In the genomic region with DNA sequence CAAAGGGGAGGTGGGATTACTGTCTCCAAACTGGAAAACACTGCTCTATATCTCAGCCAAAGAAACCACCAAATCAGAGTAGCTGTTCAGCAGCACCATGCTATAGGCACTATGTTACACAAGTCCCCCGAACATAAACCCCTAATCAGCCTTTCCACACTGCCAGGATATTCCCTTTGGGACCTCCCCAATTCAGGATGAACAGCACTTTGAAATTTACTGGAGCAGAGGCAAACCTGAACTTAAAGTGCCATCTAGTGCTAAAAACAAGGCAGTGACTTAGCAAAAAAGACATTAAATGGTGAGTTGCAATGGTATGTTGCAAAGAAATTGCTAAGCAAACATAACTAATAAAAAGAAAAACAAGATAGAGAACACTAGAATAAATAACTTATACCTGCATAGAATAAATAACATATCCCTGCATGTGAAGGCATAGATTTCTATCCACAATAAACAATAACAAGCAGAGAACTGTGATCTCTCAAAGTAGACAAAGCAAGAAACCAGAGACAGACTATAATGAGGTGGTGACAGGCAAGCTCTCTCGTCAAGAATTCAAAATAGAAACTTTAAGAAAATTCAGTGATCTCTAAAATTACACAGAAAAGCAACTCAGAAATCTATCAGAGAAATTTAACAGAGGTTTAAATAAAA, we compare ENCODE assay signal across 8 cellular contexts.
A peak's percentile ranks its signal among the peaks of the same experiment; 100 is the strongest.
DNase-seq lines count a peak whose midpoint lies in the region; ATAC-seq and TF ChIP-seq lines count a peak whose summit lies in the region.

No MANE protein-coding gene starts in this region.

- DNase-seq in NCI-H1092 (lab: John Stamatoyannopoulos, UW) (peak; percentile 52), WERI-Rb-1 (peak; percentile 37), OCI-M2 (lab: John Stamatoyannopoulos, UW; ENCODE audit: unreplicated experiment) (no peak), HEK293T (ENCODE audit: extremely low spot score) (no peak)

- peak; percentile 79 to 81 for TF ChIP-seq RAD21 in liver (IDR thresholded peaks at IDR 0.05)

- no peak overlapping the region for H3K9ac ChIP-seq in liver (ENCODE audit: low read depth in 1 of 2, low read length in 2 of 2)

- H3K36me3 ChIP-seq in WERI-Rb-1 = no peaks in the 10 kb centered on the region
- H3K36me3 ChIP-seq in liver (ENCODE audit: control insufficient read depth in 4 of 4, insufficient read depth in 3 of 4, low read depth in 1 of 4, low read length in 3 of 4) = no peaks in the 10 kb centered on the region

- H3K27ac ChIP-seq in WERI-Rb-1 = no peak overlapping the region
- no peak overlapping the region for H3K27ac ChIP-seq in liver (ENCODE audit: low read depth in 1 of 2, low read length in 2 of 2)

- H3K9me3 ChIP-seq in WERI-Rb-1 (ENCODE audit: severe bottlenecking) = no peaks in the 10 kb centered on the region
- no peaks in the 10 kb centered on the region for H3K9me3 ChIP-seq in liver (ENCODE audit: control insufficient read depth in 4 of 4, low read length in 3 of 4)

- no peaks in the 10 kb centered on the region for H3K4me1 ChIP-seq in liver (ENCODE audit: control insufficient read depth in 4 of 4, insufficient read depth in 4 of 4, low read length in 3 of 4)

- WGBS in liver = 48% methylated on average over 2 of the region's 2 CpGs

- no peak for ATAC-seq in HG02938 (IDR thresholded peaks at IDR 0.05; ENCODE audit: unreplicated experiment)
- ATAC-seq in HG02763 (IDR thresholded peaks at IDR 0.05; ENCODE audit: unreplicated experiment) = no peak

- POLR2A ChIA-PET in HEK293T (lab: Yijun Ruan, JAX) = no interaction called here

- CTCF ChIA-PET in HEK293T (lab: Yijun Ruan, JAX) = interaction anchor here (0.7 kb wide), 1 partner anchor 1917 kb away, joined by 3 read pairs; no protein-coding TSS in a partner anchor

- H3K4me3 ChIP-seq in WERI-Rb-1 (ENCODE audit: low read depth, low read length) = no peak overlapping the region
- H3K4me3 ChIP-seq in liver (ENCODE audit: low read depth in 1 of 3, low read length in 3 of 3) = no peak overlapping the region

- TF ChIP-seq CTCF in GM12874 (IDR thresholded peaks at IDR 0.05; ENCODE audit: insufficient read depth, low read depth, low read length) = peak; percentile 48; the same call in 1 of the 2 replicates
- peak; percentile 57 for TF ChIP-seq CTCF in WERI-Rb-1 (IDR thresholded peaks at IDR 0.05; ENCODE audit: low read depth, low read length)
- peak; percentile 51 for TF ChIP-seq CTCF in liver (IDR thresholded peaks at IDR 0.05; ENCODE audit: low read depth, low read length, missing input control)

- H3K27me3 ChIP-seq in WERI-Rb-1 (ENCODE audit: insufficient read depth, low read depth, severe bottlenecking) (no peaks in the 10 kb centered on the region), liver (ENCODE audit: control insufficient read depth in 4 of 4, insufficient read depth in 4 of 4, low read length in 3 of 4) (no peaks in the 10 kb centered on the region)

TF ChIP-seq in liver, 16 proteins besides CTCF, POLR2A, EP300 and RAD21 (continues in another document):
- TF ChIP-seq FOXA2 (IDR thresholded peaks at IDR 0.05) = no peak
- no peak for TF ChIP-seq NR2F2 (IDR thresholded peaks at IDR 0.05)
- no peak for TF ChIP-seq EGR1 (IDR thresholded peaks at IDR 0.05; ENCODE audit: low read depth in 2 of 2)
- TF ChIP-seq SP1 (IDR thresholded peaks at IDR 0.05) = no peak
- no peak for TF ChIP-seq RXRA (IDR thresholded peaks at IDR 0.05)
- no peak for TF ChIP-seq REST (IDR thresholded peaks at IDR 0.05)
- no peak for TF ChIP-seq TAF1 (conservative IDR thresholded peaks at IDR 0.05)
- TF ChIP-seq GABPA (IDR thresholded peaks at IDR 0.05 in 1 of 2, conservative IDR thresholded peaks at IDR 0.05 in 1 of 2) = no peak
- TF ChIP-seq HNF4G (IDR thresholded peaks at IDR 0.05) = no peak
- TF ChIP-seq, protein P1, sequence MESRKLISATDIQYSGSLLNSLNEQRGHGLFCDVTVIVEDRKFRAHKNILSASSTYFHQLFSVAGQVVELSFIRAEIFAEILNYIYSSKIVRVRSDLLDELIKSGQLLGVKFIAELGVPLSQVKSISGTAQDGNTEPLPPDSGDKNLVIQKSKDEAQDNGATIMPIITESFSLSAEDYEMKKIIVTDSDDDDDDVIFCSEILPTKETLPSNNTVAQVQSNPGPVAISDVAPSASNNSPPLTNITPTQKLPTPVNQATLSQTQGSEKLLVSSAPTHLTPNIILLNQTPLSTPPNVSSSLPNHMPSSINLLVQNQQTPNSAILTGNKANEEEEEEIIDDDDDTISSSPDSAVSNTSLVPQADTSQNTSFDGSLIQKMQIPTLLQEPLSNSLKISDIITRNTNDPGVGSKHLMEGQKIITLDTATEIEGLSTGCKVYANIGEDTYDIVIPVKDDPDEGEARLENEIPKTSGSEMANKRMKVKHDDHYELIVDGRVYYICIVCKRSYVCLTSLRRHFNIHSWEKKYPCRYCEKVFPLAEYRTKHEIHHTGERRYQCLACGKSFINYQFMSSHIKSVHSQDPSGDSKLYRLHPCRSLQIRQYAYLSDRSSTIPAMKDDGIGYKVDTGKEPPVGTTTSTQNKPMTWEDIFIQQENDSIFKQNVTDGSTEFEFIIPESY (IDR thresholded peaks at IDR 0.05) = no peak

TF ChIP-seq in HEK293T, 16 proteins besides CTCF, POLR2A, EP300 and RAD21:
- TF ChIP-seq SP1 (IDR thresholded peaks at IDR 0.05) (no peak), ZNF384 (IDR thresholded peaks at IDR 0.05) (no peak), HDGF (IDR thresholded peaks at IDR 0.05; ENCODE audit: borderline replicate concordance) (no peak), FOXM1 (IDR thresholded peaks at IDR 0.05; ENCODE audit: borderline replicate concordance) (no peak), FOXA1 (IDR thresholded peaks at IDR 0.05) (no peak), ARNT (IDR thresholded peaks at IDR 0.05) (no peak), TARDBP (IDR thresholded peaks at IDR 0.05) (no peak), FOXK2 (IDR thresholded peaks at IDR 0.05) (no peak), SUZ12 (IDR thresholded peaks at IDR 0.05) (no peak)
- TF ChIP-seq, protein P2, sequence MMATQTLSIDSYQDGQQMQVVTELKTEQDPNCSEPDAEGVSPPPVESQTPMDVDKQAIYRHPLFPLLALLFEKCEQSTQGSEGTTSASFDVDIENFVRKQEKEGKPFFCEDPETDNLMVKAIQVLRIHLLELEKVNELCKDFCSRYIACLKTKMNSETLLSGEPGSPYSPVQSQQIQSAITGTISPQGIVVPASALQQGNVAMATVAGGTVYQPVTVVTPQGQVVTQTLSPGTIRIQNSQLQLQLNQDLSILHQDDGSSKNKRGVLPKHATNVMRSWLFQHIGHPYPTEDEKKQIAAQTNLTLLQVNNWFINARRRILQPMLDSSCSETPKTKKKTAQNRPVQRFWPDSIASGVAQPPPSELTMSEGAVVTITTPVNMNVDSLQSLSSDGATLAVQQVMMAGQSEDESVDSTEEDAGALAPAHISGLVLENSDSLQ (IDR thresholded peaks at IDR 0.05) = no peak

Comparison
In these comparisons a context has a peak if more than half of its experiments do, and no peak if none do; other contexts are left out.
1. DNase-seq: peak in NCI-H1092 (single experiment) and WERI-Rb-1 (single experiment); none in OCI-M2 (single experiment) and HEK293T (single experiment).
2. Peak in every context shown above with its lines, with median percentiles within 50 percentile points of each other: CTCF ChIP-seq.